Comparison of ENCODE assay signal across 1 cellular context in the genomic region with DNA sequence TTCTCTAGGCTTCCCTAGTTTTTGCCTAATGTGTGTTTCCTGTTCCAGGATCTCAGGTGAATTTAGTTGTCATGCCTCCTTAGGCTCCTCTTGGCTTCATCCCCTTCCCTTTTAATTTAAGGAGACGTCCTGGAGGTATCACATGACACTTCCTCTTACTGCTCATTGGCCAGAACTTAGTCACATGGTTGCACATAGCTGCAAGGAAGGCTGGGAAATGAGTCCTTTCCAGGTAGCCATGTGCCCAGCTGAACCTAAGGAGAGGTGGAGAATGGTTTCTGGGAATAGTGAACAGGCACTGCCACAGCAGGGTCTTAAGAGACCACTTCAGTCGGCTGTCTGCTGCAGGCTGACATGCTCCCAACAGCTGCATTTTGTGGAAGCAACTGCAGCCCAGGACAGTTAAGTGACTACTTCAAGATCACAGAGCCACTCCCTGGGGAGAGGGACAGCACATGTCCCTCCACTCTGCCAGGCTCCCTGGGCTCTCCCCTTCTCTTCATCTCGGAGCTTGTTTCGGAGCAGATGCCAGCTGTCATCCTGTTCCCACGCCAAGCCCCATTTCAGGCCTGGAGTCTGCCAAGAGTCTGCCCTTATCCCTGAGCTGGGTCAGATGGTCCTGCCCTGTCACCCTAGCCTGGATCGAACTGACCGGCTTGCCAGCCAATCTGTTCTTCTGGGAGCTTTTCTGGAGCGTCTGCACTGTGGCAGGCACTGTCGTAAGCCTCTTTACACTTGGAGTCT.
A peak's percentile ranks its signal among the peaks of the same experiment; 100 is the strongest.
TF ChIP-seq lines count a peak whose summit lies in the region.

No MANE protein-coding gene starts in this region.

TF ChIP-seq in HEK293T, 16 proteins besides CTCF, POLR2A, EP300 and RAD21 (continued from another document):
- TF ChIP-seq ELF4 (IDR thresholded peaks at IDR 0.05) (no peak), SP1 (IDR thresholded peaks at IDR 0.05) (no peak), HDGF (IDR thresholded peaks at IDR 0.05; ENCODE audit: borderline replicate concordance) (no peak), BHLHE40 (IDR thresholded peaks at IDR 0.05; ENCODE audit: borderline replicate concordance) (no peak), L3MBTL2 (conservative IDR thresholded peaks at IDR 0.05) (peak; percentile 70), FOXA1 (IDR thresholded peaks at IDR 0.05) (no peak)
